Comparison of ENCODE assay signal across 1 cellular context in genomic region chr11:87037450-87038234, GRCh38.
TF ChIP-seq lines count a peak whose summit lies in the region.

Gene TMEM135 (plus strand): TSS chr11:87037934. CDS start chr11:87038046, 112 bp downstream.

TF ChIP-seq in H1, 55 proteins besides CTCF, POLR2A, EP300 and RAD21 (continued from another document):
- no peak for TF ChIP-seq TEAD4 (IDR thresholded peaks at IDR 0.05; ENCODE audit: low read depth, low read length)
- TF ChIP-seq, protein P1, sequence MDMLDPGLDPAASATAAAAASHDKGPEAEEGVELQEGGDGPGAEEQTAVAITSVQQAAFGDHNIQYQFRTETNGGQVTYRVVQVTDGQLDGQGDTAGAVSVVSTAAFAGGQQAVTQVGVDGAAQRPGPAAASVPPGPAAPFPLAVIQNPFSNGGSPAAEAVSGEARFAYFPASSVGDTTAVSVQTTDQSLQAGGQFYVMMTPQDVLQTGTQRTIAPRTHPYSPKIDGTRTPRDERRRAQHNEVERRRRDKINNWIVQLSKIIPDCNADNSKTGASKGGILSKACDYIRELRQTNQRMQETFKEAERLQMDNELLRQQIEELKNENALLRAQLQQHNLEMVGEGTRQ (IDR thresholded peaks at IDR 0.05; ENCODE audit: low read length), result 0 out of 2 replicates have a peak, but pooled peaks have one; percentile 32
- TF ChIP-seq KDM4A (IDR thresholded peaks at IDR 0.05; ENCODE audit: low read depth, low read length, severe bottlenecking), result peak; percentile 55
- no peak for TF ChIP-seq CHD1 (IDR thresholded peaks at IDR 0.05; ENCODE audit: low read depth, low read length)
- TF ChIP-seq JUND (IDR thresholded peaks at IDR 0.05; ENCODE audit: low read length), result no peak
- 0 out of 2 replicates have a peak, but pooled peaks have one; percentile 57 for TF ChIP-seq SP1 (IDR thresholded peaks at IDR 0.05; ENCODE audit: low read depth, low read length)
- TF ChIP-seq PHF8 (conservative IDR thresholded peaks at IDR 0.05; ENCODE audit: low read depth, low read length), result peak; percentile 57
- TF ChIP-seq SIN3A (conservative IDR thresholded peaks at IDR 0.05 in 1 of 2, IDR thresholded peaks at IDR 0.05 in 1 of 2; ENCODE audit: low read depth in 1 of 2, low read length in 2 of 2), result peak; percentile 19 to 24; a peak in 1 of 4 replicates
- no peak for TF ChIP-seq POU5F1 (IDR thresholded peaks at IDR 0.05; ENCODE audit: low read depth, low read length)
- TF ChIP-seq GTF2F1 (IDR thresholded peaks at IDR 0.05; ENCODE audit: borderline replicate concordance, low read depth, low read length), result no peak
- TF ChIP-seq SP4 (IDR thresholded peaks at IDR 0.05; ENCODE audit: low read length), result no peak
- TF ChIP-seq CBX5 (IDR thresholded peaks at IDR 0.05; ENCODE audit: low read depth, low read length), result no peak
- no peak for TF ChIP-seq SIRT6 (IDR thresholded peaks at IDR 0.05; ENCODE audit: low read length)
- no peak for TF ChIP-seq BRCA1 (IDR thresholded peaks at IDR 0.05; ENCODE audit: low read depth, low read length)
- no peak for TF ChIP-seq SRF (IDR thresholded peaks at IDR 0.05; ENCODE audit: low read depth, low read length)
- no peak for TF ChIP-seq SUZ12 (IDR thresholded peaks at IDR 0.05; ENCODE audit: low read length)
- no peak for TF ChIP-seq SAP30 (IDR thresholded peaks at IDR 0.05; ENCODE audit: insufficient read depth, insufficient replicate concordance, low read length)
- TF ChIP-seq NANOG (IDR thresholded peaks at IDR 0.05; ENCODE audit: insufficient read depth, low read depth, low read length, poor library complexity, severe bottlenecking), result no peak
- TF ChIP-seq POLR2AphosphoS5 (IDR thresholded peaks at IDR 0.05; ENCODE audit: low read depth, low read length), result peak; percentile 67
- TF ChIP-seq TAF7 (optimal IDR thresholded peaks at IDR 0.05; ENCODE audit: borderline replicate concordance, low read depth, low read length), result no peak
- peak; percentile 35 for TF ChIP-seq CREB1 (IDR thresholded peaks at IDR 0.05)
- TF ChIP-seq, protein P2, sequence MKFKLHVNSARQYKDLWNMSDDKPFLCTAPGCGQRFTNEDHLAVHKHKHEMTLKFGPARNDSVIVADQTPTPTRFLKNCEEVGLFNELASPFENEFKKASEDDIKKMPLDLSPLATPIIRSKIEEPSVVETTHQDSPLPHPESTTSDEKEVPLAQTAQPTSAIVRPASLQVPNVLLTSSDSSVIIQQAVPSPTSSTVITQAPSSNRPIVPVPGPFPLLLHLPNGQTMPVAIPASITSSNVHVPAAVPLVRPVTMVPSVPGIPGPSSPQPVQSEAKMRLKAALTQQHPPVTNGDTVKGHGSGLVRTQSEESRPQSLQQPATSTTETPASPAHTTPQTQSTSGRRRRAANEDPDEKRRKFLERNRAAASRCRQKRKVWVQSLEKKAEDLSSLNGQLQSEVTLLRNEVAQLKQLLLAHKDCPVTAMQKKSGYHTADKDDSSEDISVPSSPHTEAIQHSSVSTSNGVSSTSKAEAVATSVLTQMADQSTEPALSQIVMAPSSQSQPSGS (IDR thresholded peaks at IDR 0.05; ENCODE audit: low read length), result no peak
- peak; percentile 55; the same call in 1 of the 2 replicates for TF ChIP-seq EGR1 (IDR thresholded peaks at IDR 0.05; ENCODE audit: borderline replicate concordance, low read depth, low read length)
- TF ChIP-seq TBP (IDR thresholded peaks at IDR 0.05; ENCODE audit: low read depth, low read length), result peak; percentile 20
- no peak for TF ChIP-seq RNF2 (IDR thresholded peaks at IDR 0.05; ENCODE audit: borderline replicate concordance, low read depth, low read length, missing control alignments, poor library complexity, severe bottlenecking)
- no peak for TF ChIP-seq ZNF274 (IDR thresholded peaks at IDR 0.05; ENCODE audit: borderline replicate concordance, extremely low read depth, low read length)
- TF ChIP-seq RFX5 (IDR thresholded peaks at IDR 0.05; ENCODE audit: borderline replicate concordance, low read depth, low read length), result no peak
- no peak for TF ChIP-seq MAFK (IDR thresholded peaks at IDR 0.05; ENCODE audit: low read depth, low read length)
- no peak for TF ChIP-seq CHD7 (IDR thresholded peaks at IDR 0.05; ENCODE audit: insufficient replicate concordance, low read length)
- TF ChIP-seq BACH1 (IDR thresholded peaks at IDR 0.05; ENCODE audit: low read length), result no peak; the same call in 1 of the 2 replicates
- peak; percentile 54; the same call in 1 of the 2 replicates for TF ChIP-seq MAX (IDR thresholded peaks at IDR 0.05)
- peak; percentile 31 for TF ChIP-seq NRF1 (IDR thresholded peaks at IDR 0.05; ENCODE audit: low read depth, low read length)
- TF ChIP-seq YY1 (IDR thresholded peaks at IDR 0.05; ENCODE audit: low read depth, low read length), result peak; percentile 83
- peak; percentile 55; the same call in 1 of the 2 replicates for TF ChIP-seq KDM1A (IDR thresholded peaks at IDR 0.05; ENCODE audit: borderline replicate concordance, low read length)
- TF ChIP-seq, protein P3, sequence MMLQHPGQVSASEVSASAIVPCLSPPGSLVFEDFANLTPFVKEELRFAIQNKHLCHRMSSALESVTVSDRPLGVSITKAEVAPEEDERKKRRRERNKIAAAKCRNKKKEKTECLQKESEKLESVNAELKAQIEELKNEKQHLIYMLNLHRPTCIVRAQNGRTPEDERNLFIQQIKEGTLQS (IDR thresholded peaks at IDR 0.05; ENCODE audit: insufficient read depth, low read depth, low read length), result no peak
- TF ChIP-seq HDAC2 (IDR thresholded peaks at IDR 0.05; ENCODE audit: borderline replicate concordance in 1 of 2, low read depth in 2 of 2, low read length in 2 of 2), result no peak
- TF ChIP-seq CHD2 (IDR thresholded peaks at IDR 0.05; ENCODE audit: low read length), result peak; percentile 23; the same call in 1 of the 2 replicates
- peak; percentile 71; the same call in 1 of the 2 replicates for TF ChIP-seq TAF1 (IDR thresholded peaks at IDR 0.05; ENCODE audit: low read depth, low read length)
- TF ChIP-seq RXRA (IDR thresholded peaks at IDR 0.05; ENCODE audit: insufficient read depth, low read depth, low read length), result peak; percentile 98
- no peak for TF ChIP-seq BCL11A (IDR thresholded peaks at IDR 0.05; ENCODE audit: low read depth in 2 of 2, low read length in 2 of 2)
- TF ChIP-seq FOSL1 (IDR thresholded peaks at IDR 0.05; ENCODE audit: insufficient read depth, low read depth, low read length), result no peak
- TF ChIP-seq ASH2L (IDR thresholded peaks at IDR 0.05; ENCODE audit: low read length), result peak; percentile 92
- no peak for TF ChIP-seq JUN (IDR thresholded peaks at IDR 0.05; ENCODE audit: low read depth, low read length)
- no peak for TF ChIP-seq CTBP2 (IDR thresholded peaks at IDR 0.05; ENCODE audit: borderline replicate concordance, insufficient read depth, insufficient read length, low read length)
- TF ChIP-seq, protein P4, sequence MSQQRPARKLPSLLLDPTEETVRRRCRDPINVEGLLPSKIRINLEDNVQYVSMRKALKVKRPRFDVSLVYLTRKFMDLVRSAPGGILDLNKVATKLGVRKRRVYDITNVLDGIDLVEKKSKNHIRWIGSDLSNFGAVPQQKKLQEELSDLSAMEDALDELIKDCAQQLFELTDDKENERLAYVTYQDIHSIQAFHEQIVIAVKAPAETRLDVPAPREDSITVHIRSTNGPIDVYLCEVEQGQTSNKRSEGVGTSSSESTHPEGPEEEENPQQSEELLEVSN (IDR thresholded peaks at IDR 0.05), result peak; percentile 81
- no peak for TF ChIP-seq KDM5A (IDR thresholded peaks at IDR 0.05; ENCODE audit: low read length)
- 0 out of 2 replicates have a peak, but pooled peaks have one; percentile 68 for TF ChIP-seq RBBP5 (IDR thresholded peaks at IDR 0.05; ENCODE audit: borderline replicate concordance, low read depth, low read length)
- no peak for TF ChIP-seq CEBPB (IDR thresholded peaks at IDR 0.05; ENCODE audit: low read depth, low read length)
- no peak for TF ChIP-seq GABPA (IDR thresholded peaks at IDR 0.05; ENCODE audit: borderline replicate concordance, insufficient read depth, low read length)
- no peak for TF ChIP-seq SIX5 (IDR thresholded peaks at IDR 0.05; ENCODE audit: low read depth, low read length)
- TF ChIP-seq TCF12 (IDR thresholded peaks at IDR 0.05; ENCODE audit: low read depth, low read length), result no peak
- TF ChIP-seq HDAC6 (IDR thresholded peaks at IDR 0.05; ENCODE audit: low read depth, low read length), result no peak
